34 cellular contexts compared by ENCODE assay signal in genomic region chr2:48870503-48870902, GRCh38.
"Had no signal": no experiment of that assay in that cellular context is flagged by ENCODE, and none has a peak within 500 bp of the region (broad histone marks: within the 10 kb centered on the region; RNA-seq: fewer than 3 reads in every experiment).

No MANE protein-coding gene starts in this region.

- H3K4me3 Mint-ChIP-seq: activated CD4-positive, alpha-beta memory T cell treated with anti-CD3 and anti-CD28 coated beads, Interleukin-2, amount 10 ng/mL, durations not matched to agents 7 days and 5 days; activated CD8-positive, alpha-beta memory T cell treated with anti-CD3 and anti-CD28 coated beads, Interleukin-2, amount 10 ng/mL, durations not matched to agents 7 days and 5 days; activated naive CD4-positive, alpha-beta T cell treated with anti-CD3 and anti-CD28 coated beads, Interleukin-2, amount 10 ng/mL, durations not matched to agents 7 days and 5 days; activated naive CD8-positive, alpha-beta T cell; activated naive CD8-positive, alpha-beta T cell treated with anti-CD3 and anti-CD28 coated beads, Interleukin-2, amount 50 U/mL, for 24 hours had no signal

- H3K27ac Mint-ChIP-seq: activated CD4-positive, alpha-beta memory T cell treated with anti-CD3 and anti-CD28 coated beads, Interleukin-2, amount 10 ng/mL, durations not matched to agents 7 days and 5 days; activated CD8-positive, alpha-beta memory T cell treated with anti-CD3 and anti-CD28 coated beads, Interleukin-2, amount 10 ng/mL, durations not matched to agents 7 days and 5 days; activated naive CD4-positive, alpha-beta T cell treated with anti-CD3 and anti-CD28 coated beads, Interleukin-2, amount 10 ng/mL, durations not matched to agents 7 days and 5 days; activated naive CD8-positive, alpha-beta T cell; activated naive CD8-positive, alpha-beta T cell treated with anti-CD3 and anti-CD28 coated beads, Interleukin-2, amount 50 U/mL, for 24 hours had no signal

- H3K36me3 ChIP-seq: breast epithelium, Peyer's patch had no signal

- H3K4me1 ChIP-seq: breast epithelium, Peyer's patch had no signal

- H3K27ac ChIP-seq: breast epithelium, Peyer's patch, VCaP had no signal

- H3K27me3 ChIP-seq: breast epithelium, Peyer's patch had no signal

- DNase-seq: activated CD4-positive, alpha-beta memory T cell treated with anti-CD3 and anti-CD28 coated beads, Interleukin-2, amount 10 ng/mL, durations not matched to agents 7 days and 5 days; activated CD4-positive, alpha-beta T cell treated with anti-CD3 and anti-CD28 coated beads for 1 hour; activated CD4-positive, alpha-beta T cell treated with anti-CD3 and anti-CD28 coated beads for 48 hours; activated CD4-positive, CD25-positive, alpha-beta regulatory T cell; activated CD8-positive, alpha-beta memory T cell treated with anti-CD3 and anti-CD28 coated beads for 24 hours; activated CD8-positive, alpha-beta memory T cell treated with anti-CD3 and anti-CD28 coated beads, Interleukin-2, amount 10 ng/mL, durations not matched to agents 7 days and 5 days; activated CD8-positive, alpha-beta memory T cell treated with anti-CD3 and anti-CD28 coated beads, Interleukin-2, amount 50 U/mL, for 48 hours; activated effector memory CD4-positive, alpha-beta T cell treated with Interleukin-2 at 50 U/mL for 16 hours; activated naive CD4-positive, alpha-beta T cell treated with anti-CD3 and anti-CD28 coated beads, Interleukin-2, amount 10 ng/mL, durations not matched to agents 7 days and 5 days; activated naive CD8-positive, alpha-beta T cell treated with anti-CD3 and anti-CD28 coated beads, Interleukin-2, amount 50 U/mL, for 24 hours; activated T-cell treated with anti-CD3 and anti-CD28 coated beads, Interleukin-2, amount 50 U/mL, for 48 hours; amniotic stem cell; aorta; Karpas-422; KBM-7; NCI-H1105; NCI-H1417 treated with DMSO at 0.1 percent for 48 hours; NCI-H2029; NCI-H2171 treated with DMSO at 0.1 percent for 48 hours; NCI-H2227 treated with DMSO at 0.1 percent for 48 hours; NCI-H510A treated with DMSO at 0.1 percent for 48 hours; NCI-H526 treated with DMSO at 0.1 percent for 48 hours; NCI-H774; PC-3; Peyer's patch; RPMI8226; SHP77 treated with DMSO at 0.1 percent for 48 hours; T-helper 1 cell; T-helper 2 cell; T-helper 9 cell had no signal

- H3K27me3 Mint-ChIP-seq: activated CD4-positive, alpha-beta memory T cell treated with anti-CD3 and anti-CD28 coated beads, Interleukin-2, amount 10 ng/mL, durations not matched to agents 7 days and 5 days; activated CD8-positive, alpha-beta memory T cell treated with anti-CD3 and anti-CD28 coated beads, Interleukin-2, amount 10 ng/mL, durations not matched to agents 7 days and 5 days; activated naive CD4-positive, alpha-beta T cell treated with anti-CD3 and anti-CD28 coated beads, Interleukin-2, amount 10 ng/mL, durations not matched to agents 7 days and 5 days; activated naive CD8-positive, alpha-beta T cell had no signal

- H3K9me3 ChIP-seq: breast epithelium, Peyer's patch had no signal

- H3K36me3 Mint-ChIP-seq: activated CD8-positive, alpha-beta memory T cell treated with anti-CD3 and anti-CD28 coated beads, Interleukin-2, amount 10 ng/mL, durations not matched to agents 7 days and 5 days; activated naive CD4-positive, alpha-beta T cell treated with anti-CD3 and anti-CD28 coated beads, Interleukin-2, amount 10 ng/mL, durations not matched to agents 7 days and 5 days; activated naive CD8-positive, alpha-beta T cell had no signal

- ATAC-seq: activated CD8-positive, alpha-beta memory T cell treated with anti-CD3 and anti-CD28 coated beads, Interleukin-2, amount 10 ng/mL, durations not matched to agents 7 days and 5 days; activated naive CD8-positive, alpha-beta T cell treated with anti-CD3 and anti-CD28 coated beads, Interleukin-2, amount 50 U/mL, for 24 hours; PC-3; SK-N-SH treated with all-trans-retinoic acid at 6 μM for 48 hours had no signal

- H3K4me3 ChIP-seq: breast epithelium, Peyer's patch had no signal

- H3K4me1 Mint-ChIP-seq: activated CD4-positive, alpha-beta memory T cell treated with anti-CD3 and anti-CD28 coated beads, Interleukin-2, amount 10 ng/mL, durations not matched to agents 7 days and 5 days; activated CD8-positive, alpha-beta memory T cell treated with anti-CD3 and anti-CD28 coated beads, Interleukin-2, amount 10 ng/mL, durations not matched to agents 7 days and 5 days; activated naive CD4-positive, alpha-beta T cell treated with anti-CD3 and anti-CD28 coated beads, Interleukin-2, amount 10 ng/mL, durations not matched to agents 7 days and 5 days; activated naive CD8-positive, alpha-beta T cell treated with anti-CD3 and anti-CD28 coated beads, Interleukin-2, amount 50 U/mL, for 24 hours had no signal

- H3K9me3 Mint-ChIP-seq: activated CD4-positive, alpha-beta memory T cell treated with anti-CD3 and anti-CD28 coated beads, Interleukin-2, amount 10 ng/mL, durations not matched to agents 7 days and 5 days; activated naive CD4-positive, alpha-beta T cell treated with anti-CD3 and anti-CD28 coated beads, Interleukin-2, amount 10 ng/mL, durations not matched to agents 7 days and 5 days; activated naive CD8-positive, alpha-beta T cell treated with anti-CD3 and anti-CD28 coated beads, Interleukin-2, amount 50 U/mL, for 24 hours had no signal
